Comparison of ENCODE assay signal across 24 cellular contexts in the genomic region with DNA sequence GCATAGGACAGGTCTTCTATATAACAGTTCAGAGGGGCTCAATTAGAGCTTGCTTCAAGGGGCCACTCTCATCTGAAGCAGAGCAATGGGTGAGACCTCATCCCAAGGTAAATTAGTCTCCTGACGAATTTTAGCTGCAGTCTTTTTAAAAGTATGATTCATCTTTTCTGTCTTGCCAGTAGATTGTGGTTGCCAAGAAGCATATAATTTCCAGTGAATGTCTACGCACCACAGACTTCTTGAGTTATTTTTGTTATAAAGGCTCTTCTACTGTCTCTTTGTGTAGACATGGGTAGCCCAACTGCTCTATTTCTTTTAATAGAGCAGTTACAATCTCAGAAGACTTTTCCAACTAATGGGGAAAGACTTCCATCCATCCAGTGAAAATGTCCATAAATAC.
"Had no signal": no experiment of that assay in that cellular context is flagged by ENCODE, and none has a peak within 500 bp of the region (broad histone marks: within the 10 kb centered on the region; RNA-seq: fewer than 3 reads in every experiment).

No MANE protein-coding gene starts in this region.

- H3K27me3 Mint-ChIP-seq: activated naive CD8-positive, alpha-beta T cell treated with anti-CD3 and anti-CD28 coated beads, Interleukin-2, amount 10 ng/mL, durations not matched to agents 7 days and 5 days; central memory CD8-positive, alpha-beta T cell had no signal

- H3K4me3 ChIP-seq: body of pancreas, MG63, Peyer's patch, SJCRH30 had no signal

- DNase-seq: activated CD4-positive, alpha-beta T cell treated with anti-CD3 and anti-CD28 coated beads for 48 hours; activated CD4-positive, alpha-beta T cell treated with anti-CD3 and anti-CD28 coated beads, Interleukin-2, amount 50 U/mL, for 4 hours; activated CD8-positive, alpha-beta memory T cell treated with anti-CD3 and anti-CD28 coated beads, Interleukin-2, amount 50 U/mL, for 48 hours; activated CD8-positive, alpha-beta T cell treated with anti-CD3 and anti-CD28 coated beads, Interleukin-2, amount 10 ng/mL, durations not matched to agents 7 days and 5 days; activated naive CD4-positive, alpha-beta T cell treated with anti-CD3 and anti-CD28 coated beads, Interleukin-2, amount 50 U/mL, for 16 hours; activated naive CD8-positive, alpha-beta T cell treated with anti-CD3 and anti-CD28 coated beads, Interleukin-2, amount 10 ng/mL, durations not matched to agents 7 days and 5 days; activated T-cell treated with anti-CD3 and anti-CD28 coated beads, Interleukin-2, amount 50 U/mL, for 1 hour; aorta; body of pancreas; MG63; MV-4-11; NCI-H1105; NCI-H1436; NCI-H1694 treated with DMSO at 0.1 percent for 48 hours; NCI-H2029 treated with DMSO at 0.1 percent for 48 hours; NCI-H446; NCI-H524; Peyer's patch; Right ventricle myocardium superior; SJCRH30 had no signal

- H3K36me3 ChIP-seq: MG63, Peyer's patch, SJCRH30 had no signal

- H3K4me2 ChIP-seq: KMS-11 had no signal

- H3K9me3 ChIP-seq: SJCRH30 had no signal

- H3K36me3 Mint-ChIP-seq: activated naive CD8-positive, alpha-beta T cell treated with anti-CD3 and anti-CD28 coated beads, Interleukin-2, amount 10 ng/mL, durations not matched to agents 7 days and 5 days had no signal

- H3K9ac ChIP-seq: KMS-11 had no signal

- H3K4me1 ChIP-seq: body of pancreas, Peyer's patch, SJCRH30 had no signal

- H3K27me3 ChIP-seq: body of pancreas, MG63, Peyer's patch, SJCRH30 had no signal

- H3K4me3 Mint-ChIP-seq: activated CD8-positive, alpha-beta T cell treated with anti-CD3 and anti-CD28 coated beads, Interleukin-2, amount 10 ng/mL, durations not matched to agents 7 days and 5 days; activated naive CD8-positive, alpha-beta T cell treated with anti-CD3 and anti-CD28 coated beads, Interleukin-2, amount 10 ng/mL, durations not matched to agents 7 days and 5 days; central memory CD8-positive, alpha-beta T cell; T-helper 1 cell treated with Interleukin-12 subunit alpha and Interleukin-12 subunit beta and Interleukin-4 antibody, amounts not matched to agents 30 μg/mL and 1 μg/mL, for 36 hours had no signal

- H3K27ac ChIP-seq: body of pancreas, KMS-11, Peyer's patch, RWPE1, SJCRH30 had no signal

- H3K27ac Mint-ChIP-seq: activated CD8-positive, alpha-beta T cell treated with anti-CD3 and anti-CD28 coated beads, Interleukin-2, amount 10 ng/mL, durations not matched to agents 7 days and 5 days; activated naive CD8-positive, alpha-beta T cell treated with anti-CD3 and anti-CD28 coated beads, Interleukin-2, amount 10 ng/mL, durations not matched to agents 7 days and 5 days; T-helper 1 cell treated with Interleukin-12 subunit alpha and Interleukin-12 subunit beta and Interleukin-4 antibody, amounts not matched to agents 30 μg/mL and 1 μg/mL, for 36 hours had no signal

- H3K4me1 Mint-ChIP-seq: activated naive CD8-positive, alpha-beta T cell treated with anti-CD3 and anti-CD28 coated beads, Interleukin-2, amount 10 ng/mL, durations not matched to agents 7 days and 5 days; central memory CD8-positive, alpha-beta T cell had no signal
